Comparison of ENCODE assay signal across 8 cellular contexts in the genomic region with DNA sequence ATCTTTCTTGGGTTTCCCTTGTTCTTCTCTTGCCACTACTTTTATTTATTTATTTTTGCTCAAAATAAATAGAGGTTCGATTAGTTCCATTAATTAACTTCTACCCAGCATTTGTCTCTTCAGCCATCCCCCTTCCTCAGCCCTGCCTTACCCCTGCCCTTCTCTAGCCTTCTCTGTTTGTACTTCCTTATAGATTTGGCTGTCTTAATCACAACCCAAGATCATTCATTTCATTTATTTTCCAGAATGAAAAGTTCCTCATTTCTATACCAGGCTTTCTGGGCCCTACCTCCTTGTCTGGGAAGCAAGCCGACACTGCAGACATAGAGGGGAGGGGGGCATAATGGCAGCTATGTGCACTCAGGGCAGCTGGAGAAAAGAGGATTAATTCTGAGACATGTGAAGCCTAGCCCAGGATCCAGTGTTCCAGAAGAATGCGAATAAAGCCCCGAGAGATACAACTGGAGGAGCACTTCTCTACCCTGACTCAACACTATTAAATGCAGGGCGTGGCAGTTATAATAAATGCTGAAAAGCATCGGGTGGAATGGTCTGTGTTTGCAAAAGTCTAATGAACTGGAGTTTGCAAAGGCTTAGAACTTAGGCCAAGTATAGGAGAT. TPM values are rescaled to one million over a fixed set of nuclear protein-coding genes. Genes with fewer than 3 reads are reported as not detected.
DNase-seq lines count a peak whose midpoint lies in the region; TF ChIP-seq lines count a peak whose summit lies in the region.

No MANE protein-coding gene starts in this region.

- DNase-seq in D341Med (ENCODE audit: low spot score) (peak; percentile 54), NCI-H82 treated with DMSO at 0.1 percent for 48 hours (lab: John Stamatoyannopoulos, UW; ENCODE audit: unreplicated experiment) (peak; percentile 79), nephron progenitor cell (no peak), GM10266 (ENCODE audit: extremely low spot score) (no peak), NCI-H1930 (lab: John Stamatoyannopoulos, UW) (no peak), GM19240 (ENCODE audit: insufficient read length, low spot score) (no peak), occipital lobe (lab: John Stamatoyannopoulos, UW) (no peak)
- no peak for DNase-seq in effector memory CD4-positive, alpha-beta T cell

- H3K27me3 Mint-ChIP-seq in nephron progenitor cell (ENCODE audit: low read depth, poor library complexity), result peaks cover 3% of the 10 kb centered on the region

- H3K9me3 Mint-ChIP-seq in nephron progenitor cell, result no peaks in the 10 kb centered on the region

- H3K4me3 ChIP-seq in effector memory CD4-positive, alpha-beta T cell (ENCODE audit: insufficient read depth, low read depth, low read length, poor library complexity, severe bottlenecking), result peak overlapping the region; percentile 26

- peaks cover 6% of the 10 kb centered on the region for H3K36me3 Mint-ChIP-seq in nephron progenitor cell (ENCODE audit: low read depth)

- H3K4me3 Mint-ChIP-seq in nephron progenitor cell, result no peak overlapping the region

- TF ChIP-seq CTCF in nephron progenitor cell (IDR thresholded peaks at IDR 0.05) (no peak), GM10266 (IDR thresholded peaks at IDR 0.05; ENCODE audit: control insufficient read depth, insufficient read depth, low read depth, missing control alignments) (no peak)

- no peaks in the 10 kb centered on the region for H3K27me3 ChIP-seq in effector memory CD4-positive, alpha-beta T cell (replicated peaks; ENCODE audit: control insufficient read depth, insufficient read depth, low read length, poor library complexity, severe bottlenecking)

- no peaks in the 10 kb centered on the region for H3K9me3 ChIP-seq in effector memory CD4-positive, alpha-beta T cell (ENCODE audit: control insufficient read depth, low read length)

- peak overlapping the region; percentile 99 for H3K27ac ChIP-seq in effector memory CD4-positive, alpha-beta T cell (ENCODE audit: insufficient read depth, low read length, poor library complexity, severe bottlenecking)

- peaks cover 59% of the 10 kb centered on the region for H3K4me1 Mint-ChIP-seq in nephron progenitor cell

- H3K36me3 ChIP-seq in effector memory CD4-positive, alpha-beta T cell (ENCODE audit: control insufficient read depth, insufficient read depth, low read length), result no peaks in the 10 kb centered on the region

- peaks cover 97% of the 10 kb centered on the region for H3K4me1 ChIP-seq in effector memory CD4-positive, alpha-beta T cell (ENCODE audit: control insufficient read depth, insufficient read depth, low read length, poor library complexity, severe bottlenecking)

- peak overlapping the region; percentile 20 for H3K27ac Mint-ChIP-seq in nephron progenitor cell

RNA-seq across cellular contexts. Expression of a gene that starts 6.4 kb away (rescaled TPM):
- total RNA-seq in occipital lobe, result 61.1 TPM

RNA-seq across cellular contexts. Expression of a gene that starts 53.7 kb away (rescaled TPM):
- 78.1 TPM for total RNA-seq in occipital lobe

RNA-seq across cellular contexts. Expression of a gene that starts 54.1 kb away (rescaled TPM):
- 187 TPM for total RNA-seq in occipital lobe

Comparison
In these comparisons a context has a peak if more than half of its experiments do, and no peak if none do; other contexts are left out.
1. DNase-seq: peak in D341Med (single experiment) and NCI-H82 treated with DMSO at 0.1 percent for 48 hours (single experiment); none in effector memory CD4-positive, alpha-beta T cell (0 of 3), nephron progenitor cell (single experiment), GM10266 (single experiment), NCI-H1930 (0 of 2), GM19240 (single experiment) and occipital lobe (single experiment).